ENCODE assay signal across 2 cellular contexts in the genomic region with DNA sequence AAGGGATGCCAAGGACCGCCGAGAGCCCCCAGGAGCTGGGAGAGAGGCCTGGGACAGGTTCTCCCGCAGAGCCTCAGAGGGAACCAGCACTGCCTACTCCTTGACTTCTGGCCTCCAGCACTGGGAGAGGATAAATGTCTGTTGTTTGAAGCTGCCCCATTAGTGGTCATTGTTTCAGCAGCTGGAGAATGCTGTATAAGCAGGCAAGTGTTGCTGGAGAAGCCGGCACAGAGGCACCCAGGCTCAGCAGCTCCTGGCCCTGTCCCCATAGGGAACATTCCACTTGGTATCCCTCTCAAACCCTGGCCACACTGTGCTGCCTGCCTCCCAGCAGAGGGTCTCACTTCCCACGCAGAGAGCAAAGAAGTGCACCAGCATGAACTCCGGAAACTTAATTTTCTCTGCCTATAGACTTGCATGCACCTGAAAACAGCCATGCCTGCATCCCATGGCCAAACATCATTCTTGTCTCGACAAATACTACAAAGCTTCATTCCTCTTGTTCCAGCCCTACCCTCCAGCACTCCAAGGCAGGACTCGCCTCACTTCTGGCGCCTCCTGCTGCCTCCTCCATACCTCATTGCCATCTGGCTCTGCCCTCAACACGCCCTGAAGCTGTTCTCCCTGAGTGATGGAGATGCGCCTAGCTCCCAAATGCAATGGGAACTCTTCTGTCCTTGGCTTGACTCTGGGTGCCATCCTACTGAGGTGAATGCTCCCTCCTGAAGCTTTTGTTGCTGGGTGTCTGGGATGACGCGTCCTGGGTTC.
A peak's percentile ranks its signal among the peaks of the same experiment; 100 is the strongest.
TF ChIP-seq lines count a peak whose summit lies in the region.

No MANE protein-coding gene starts in this region.

TF ChIP-seq in HepG2, 621 proteins besides CTCF, POLR2A, EP300 and RAD21:
- TF ChIP-seq, protein P1, sequence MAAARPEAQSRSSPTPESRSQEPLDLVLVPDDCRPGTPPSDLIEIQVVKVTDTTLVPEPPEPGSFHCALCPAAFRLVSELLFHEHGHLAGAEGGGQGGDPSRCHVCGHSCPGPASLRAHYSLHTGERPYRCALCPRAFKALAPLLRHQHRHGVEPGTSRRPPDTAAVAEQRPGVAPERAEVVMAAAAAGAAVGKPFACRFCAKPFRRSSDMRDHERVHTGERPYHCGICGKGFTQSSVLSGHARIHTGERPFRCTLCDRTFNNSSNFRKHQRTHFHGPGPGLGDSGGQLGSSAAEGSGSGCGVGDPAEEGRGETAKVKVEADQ (CRISPR knock-in tag; IDR thresholded peaks at IDR 0.05; ENCODE audit: borderline replicate concordance), result no peak
- peak; percentile 55; the same call in 1 of the 2 replicates for TF ChIP-seq ZNF329 (CRISPR knock-in tag; IDR thresholded peaks at IDR 0.05; ENCODE audit: low read depth)

TF ChIP-seq in GM12878, 131 proteins besides CTCF, POLR2A, EP300 and RAD21:
- TF ChIP-seq JUND (IDR thresholded peaks at IDR 0.05; ENCODE audit: low read depth, low read length), result no peak
